Comparison of ENCODE assay signal across 15 cellular contexts in the genomic region with DNA sequence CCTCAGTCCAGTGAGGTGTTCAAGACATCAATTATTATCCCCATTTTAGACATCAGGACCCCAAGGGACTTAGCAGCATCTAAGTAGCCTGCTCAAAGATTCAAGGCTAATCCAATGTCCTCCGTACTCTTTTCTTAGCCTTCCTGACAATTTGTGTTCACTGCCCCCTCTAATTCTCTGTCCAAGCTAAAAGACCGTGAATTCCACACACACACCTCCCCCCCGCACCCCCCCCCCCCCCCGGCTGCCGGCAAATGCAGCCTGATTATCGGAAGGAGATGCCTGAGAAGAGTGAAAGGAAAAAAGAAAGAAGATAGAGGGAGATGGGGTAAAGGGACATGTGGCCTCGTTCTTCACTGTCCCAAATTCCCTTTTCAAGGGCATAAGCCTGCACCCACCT.
"Had no signal": no experiment of that assay in that cellular context is flagged by ENCODE, and none has a peak within 500 bp of the region (broad histone marks: within the 10 kb centered on the region; RNA-seq: fewer than 3 reads in every experiment).

No MANE protein-coding gene starts in this region.

- H3K4me2 ChIP-seq: smooth muscle cell had no signal

- ATAC-seq: activated CD4-positive, CD25-positive, alpha-beta regulatory T cell treated with anti-CD3 and anti-CD28 coated beads, Interleukin-2, amount 50 U/mL, for 24 hours; activated naive CD4-positive, alpha-beta T cell treated with anti-CD3 and anti-CD28 coated beads, Interleukin-2, amount 50 U/mL, for 72 hours; SK-N-SH treated with all-trans-retinoic acid at 6 μM for 48 hours had no signal

- H3K36me3 ChIP-seq: upper lobe of left lung had no signal

- H3K9me3 ChIP-seq: upper lobe of left lung had no signal

- H3K27me3 ChIP-seq: upper lobe of left lung had no signal

- FAIRE-seq: TTC549 had no signal

- H3K4me3 ChIP-seq: smooth muscle cell, upper lobe of left lung had no signal

- H3K27ac ChIP-seq: upper lobe of left lung had no signal

- DNase-seq: activated effector memory CD4-positive, alpha-beta T cell treated with Interleukin-2 at 50 U/mL for 16 hours; activated T-cell treated with anti-CD3 and anti-CD28 coated beads, Interleukin-2, amount 50 U/mL, for 1 hour; amniotic stem cell; head of caudate nucleus; islet precursor cell; midbrain; naive B cell; stimulated activated naive CD4-positive, alpha-beta T cell; T-helper 2 cell; upper lobe of left lung had no signal
